ENCODE assay signal across 8 cellular contexts in the genomic region with DNA sequence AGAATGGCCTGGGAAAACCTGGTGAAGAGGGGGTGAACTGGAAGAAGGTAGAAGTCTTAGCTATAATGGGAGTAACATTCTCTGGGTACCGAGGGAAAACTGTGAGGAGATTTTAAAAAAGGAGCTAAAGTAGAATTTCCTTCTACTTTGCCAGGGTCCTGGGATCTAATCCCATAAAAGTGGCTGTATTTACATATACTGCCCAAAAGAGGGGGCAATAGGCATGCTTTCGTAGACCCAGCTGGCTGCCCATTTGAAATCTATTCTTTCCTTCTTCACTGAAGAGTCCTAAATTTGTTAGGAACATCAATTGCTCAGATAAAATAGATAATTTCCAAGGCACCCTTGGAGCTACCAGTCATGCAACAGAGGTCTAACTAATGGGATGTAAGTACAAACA.
DNase-seq lines count a peak whose midpoint lies in the region; ATAC-seq and TF ChIP-seq lines count a peak whose summit lies in the region.

No MANE protein-coding gene starts in this region.

- no peak overlapping the region for H3K27ac ChIP-seq in naive thymus-derived CD4-positive, alpha-beta T cell (ENCODE audit: low read depth, low read length)

- peaks cover 5 to 52% (median 5%) of the 10 kb centered on the region in 3 experiments for H3K36me3 ChIP-seq in naive thymus-derived CD4-positive, alpha-beta T cell (ENCODE audit: control insufficient read depth in 2 of 3, insufficient read depth in 3 of 3, low read length in 3 of 3)

- TF ChIP-seq CTCF in astrocyte of the cerebellum (IDR thresholded peaks at IDR 0.05; ENCODE audit: low read depth, low read length, missing control alignments) (peak; percentile 65), natural killer cell (IDR thresholded peaks at IDR 0.05) (no peak)

- no peak overlapping the region for H3K4me3 Mint-ChIP-seq in naive thymus-derived CD4-positive, alpha-beta T cell
- no peak overlapping the region for H3K4me3 Mint-ChIP-seq in natural killer cell

- H3K36me3 Mint-ChIP-seq in naive thymus-derived CD4-positive, alpha-beta T cell, result peaks cover 3 to 45% (median 13%) of the 10 kb centered on the region in 5 donors
- no peaks in the 10 kb centered on the region for H3K36me3 Mint-ChIP-seq in natural killer cell

- peak overlapping the region in 8 of 9 donors; percentile 40 to 76 (median 60) for H3K27ac Mint-ChIP-seq in naive thymus-derived CD4-positive, alpha-beta T cell
- peak overlapping the region in 1 of 2 donors; percentile 14 for H3K27ac Mint-ChIP-seq in natural killer cell

- CTCF ChIA-PET in naive thymus-derived CD4-positive, alpha-beta T cell (lab: Charles Lee), result interaction anchor here (0.6 to 1.9 kb wide), 4 partner anchors 9 to 585 kb away, joined by 3 to 5 read pairs (median 4); no protein-coding TSS in a partner anchor

- H3K4me1 ChIP-seq in naive thymus-derived CD4-positive, alpha-beta T cell (ENCODE audit: control insufficient read depth in 2 of 2, insufficient read depth in 2 of 2, low read length in 2 of 2), result no peaks in the 10 kb centered on the region

- H3K4me1 Mint-ChIP-seq in naive thymus-derived CD4-positive, alpha-beta T cell, result peaks cover 0 to 24% (median 13%) of the 10 kb centered on the region in 7 donors
- H3K4me1 Mint-ChIP-seq in natural killer cell, result no peaks in the 10 kb centered on the region

- DNase-seq in NCI-H2029 treated with DMSO at 0.1 percent for 48 hours (lab: John Stamatoyannopoulos, UW), result peak; percentile 9
- DNase-seq in NCI-H2029 (lab: John Stamatoyannopoulos, UW), result no peak
- DNase-seq in KBM-7, result peak; percentile 36
- DNase-seq in astrocyte of the cerebellum (ENCODE audit: low read depth), result peak; percentile 20
- no peak for DNase-seq in naive thymus-derived CD4-positive, alpha-beta T cell
- no peak for DNase-seq in AML-193 (lab: John Stamatoyannopoulos, UW)
- DNase-seq in natural killer cell, result no peak

- in situ Hi-C loops in KBM-7 (cut with MboI; ENCODE audit: low pct_unique_long_range_greater_than_20kb, low sequenced_read_pairs) (no loop called here), astrocyte of the cerebellum (cut with HindIII; ENCODE audit: low sequenced_read_pairs) (loop anchor here (25.0 kb wide), 1 partner anchor 161 kb away; a partner anchor contains a TSS)

- H3K27me3 ChIP-seq in naive thymus-derived CD4-positive, alpha-beta T cell (ENCODE audit: control insufficient read depth in 2 of 2, insufficient read depth in 2 of 2, low read length in 2 of 2), result no peaks in the 10 kb centered on the region

- POLR2A ChIA-PET in naive thymus-derived CD4-positive, alpha-beta T cell (lab: Charles Lee), result interaction anchor here (0.9 to 1.2 kb wide), 3 partner anchors 9 to 176 kb away, joined by 3 read pairs; no protein-coding TSS in a partner anchor

- H3K9me3 Mint-ChIP-seq in naive thymus-derived CD4-positive, alpha-beta T cell, result no peaks in the 10 kb centered on the region
- H3K9me3 Mint-ChIP-seq in natural killer cell, result no peaks in the 10 kb centered on the region

- no peak overlapping the region for H3K4me3 ChIP-seq in astrocyte of the cerebellum (ENCODE audit: low read depth, low read length)
- no peak overlapping the region for H3K4me3 ChIP-seq in naive thymus-derived CD4-positive, alpha-beta T cell (ENCODE audit: low read length)

- H3K27me3 Mint-ChIP-seq in naive thymus-derived CD4-positive, alpha-beta T cell, result no peaks in the 10 kb centered on the region
- H3K27me3 Mint-ChIP-seq in natural killer cell (ENCODE audit: low read depth in 2 of 2), result no peaks in the 10 kb centered on the region

- no peaks in the 10 kb centered on the region for H3K9me3 ChIP-seq in naive thymus-derived CD4-positive, alpha-beta T cell (ENCODE audit: control insufficient read depth in 2 of 3, low read length in 3 of 3)

- intact Hi-C loops in naive thymus-derived CD4-positive, alpha-beta T cell (cut with micrococcal nuclease), result loop anchor here (1.0 to 5.0 kb wide), 5 partner anchors 585 to 1316 kb away; a partner anchor contains a TSS
- intact Hi-C loops in natural killer cell (cut with micrococcal nuclease), result loop anchor here (5.0 kb wide), 1 partner anchor 584 kb away; no protein-coding TSS in a partner anchor

- no peak for ATAC-seq in naive thymus-derived CD4-positive, alpha-beta T cell
- ATAC-seq in GM18520 (IDR thresholded peaks at IDR 0.05; ENCODE audit: unreplicated experiment) (no peak), natural killer cell (no peak)

Comparison
In these comparisons a context has a peak if more than half of its experiments do, and no peak if none do; other contexts are left out.
1. DNase-seq: peak in NCI-H2029 treated with DMSO at 0.1 percent for 48 hours (single experiment), KBM-7 (single experiment) and astrocyte of the cerebellum (single experiment); none in NCI-H2029 (single experiment), naive thymus-derived CD4-positive, alpha-beta T cell (0 of 9), AML-193 (0 of 2) and natural killer cell (single experiment).